In genomic region chr18:40016405-40016804, GRCh38 we compare ENCODE assay signal across 7 cellular contexts.
"Had no signal": no experiment of that assay in that cellular context is flagged by ENCODE, and none has a peak within 500 bp of the region (broad histone marks: within the 10 kb centered on the region; RNA-seq: fewer than 3 reads in every experiment).

No MANE protein-coding gene starts in this region.

- H3K9ac ChIP-seq: KMS-11 had no signal

- H3K27ac ChIP-seq: HL-60, KMS-11 had no signal

- FAIRE-seq: HTR-8/SVneo had no signal

- H3K4me2 ChIP-seq: KMS-11 had no signal

- DNase-seq: Karpas-422, Kasumi-1, KBM-7, KG1 had no signal
